8 cellular contexts compared by ENCODE assay signal in genomic region chr22:38056969-38057841, GRCh38. TPM values are rescaled to one million over a fixed set of nuclear protein-coding genes. Genes with fewer than 3 reads are reported as not detected.
DNase-seq lines count a peak whose midpoint lies in the region; ATAC-seq and TF ChIP-seq lines count a peak whose summit lies in the region.

PICK1 (plus strand) TSS chr22:38057404; CDS start chr22:38057810, 406 bp downstream.

- H3K9me3 Mint-ChIP-seq in activated CD4-positive, alpha-beta T cell treated with anti-CD3 and anti-CD28 coated beads, Interleukin-2, amount 10 ng/mL, durations not matched to agents 24 days and 14 days, result peaks cover 3% of the 10 kb centered on the region

- peak within 1 kb of the TSS; percentile 96 for H3K27ac Mint-ChIP-seq in activated CD4-positive, alpha-beta T cell treated with anti-CD3 and anti-CD28 coated beads, Interleukin-2, amount 10 ng/mL, durations not matched to agents 24 days and 14 days

- peaks cover 4% of the 10 kb centered on the region for H3K36me3 Mint-ChIP-seq in activated CD4-positive, alpha-beta T cell treated with anti-CD3 and anti-CD28 coated beads, Interleukin-2, amount 10 ng/mL, durations not matched to agents 24 days and 14 days (ENCODE audit: low read depth)

- H3K27me3 ChIP-seq in kidney epithelial cell (ENCODE audit: control insufficient read depth, insufficient read depth, low read length), result no peaks in the 10 kb centered on the region

- TF ChIP-seq CTCF in kidney epithelial cell (IDR thresholded peaks at IDR 0.05; ENCODE audit: insufficient read depth, low read length, poor library complexity, severe bottlenecking), result no peak

- peak within 1 kb of the TSS; percentile 56 for H3K4me3 ChIP-seq in kidney epithelial cell (ENCODE audit: low read depth, low read length)

- ATAC-seq in HG02642 (IDR thresholded peaks at IDR 0.05; ENCODE audit: poor library complexity, unreplicated experiment) (peak; percentile 66), GM18502 (IDR thresholded peaks at IDR 0.05; ENCODE audit: poor library complexity, unreplicated experiment) (no peak)

- peak within 1 kb of the TSS; percentile 98 for H3K27ac ChIP-seq in cingulate gyrus (ENCODE audit: low read depth, low read length)

- H3K4me3 Mint-ChIP-seq in activated CD4-positive, alpha-beta T cell treated with anti-CD3 and anti-CD28 coated beads, Interleukin-2, amount 10 ng/mL, durations not matched to agents 24 days and 14 days, result peak within 1 kb of the TSS; percentile 96

- peaks cover 7% of the 10 kb centered on the region for H3K27me3 Mint-ChIP-seq in activated CD4-positive, alpha-beta T cell treated with anti-CD3 and anti-CD28 coated beads, Interleukin-2, amount 10 ng/mL, durations not matched to agents 24 days and 14 days

- peaks cover 5% of the 10 kb centered on the region for H3K36me3 ChIP-seq in kidney epithelial cell (ENCODE audit: control insufficient read depth, insufficient read depth, low read length)

- DNase-seq in COLO668 (lab: John Stamatoyannopoulos, UW; ENCODE audit: unreplicated experiment) (peak; percentile 95), NCI-H460 (ENCODE audit: extremely low read depth, low read depth) (peak; percentile 37), kidney epithelial cell (ENCODE audit: low read depth) (peak; percentile 71)
- peak; percentile 92 for DNase-seq in activated CD4-positive, alpha-beta T cell treated with anti-CD3 and anti-CD28 coated beads, Interleukin-2, amount 10 ng/mL, durations not matched to agents 24 days and 14 days
- peak; percentile 57 to 71 for DNase-seq in stimulated activated CD4-positive, alpha-beta T cell treated with anti-CD3 and anti-CD28 coated beads, Interleukin-15, amount 100 ng/mL, for 1 hour (ENCODE audit: low read depth in 1 of 2, low spot score in 1 of 2)

- peaks cover 15% of the 10 kb centered on the region for H3K4me1 Mint-ChIP-seq in activated CD4-positive, alpha-beta T cell treated with anti-CD3 and anti-CD28 coated beads, Interleukin-2, amount 10 ng/mL, durations not matched to agents 24 days and 14 days

- intact Hi-C loops in activated CD4-positive, alpha-beta T cell treated with anti-CD3 and anti-CD28 coated beads, Interleukin-2, amount 10 ng/mL, durations not matched to agents 24 days and 14 days (cut with micrococcal nuclease), result no loop called here

RNA-seq across cellular contexts. Expression of gene PICK1, which starts in this region (rescaled TPM):
- total RNA-seq in NCI-H460 (2014; rRNA removed; shearing (Covaris generic)), result 6.0 and 9.3 TPM in 2 replicates
- polyA plus RNA-seq in NCI-H460 (2014; cell fraction: nucleus; rRNA removed), result 21.7 and 38.9 TPM in 2 replicates
- 11.9 and 15.1 TPM in 2 replicates for total RNA-seq in activated CD4-positive, alpha-beta T cell treated with anti-CD3 and anti-CD28 coated beads, Interleukin-2, amount 10 ng/mL, durations not matched to agents 24 days and 14 days
- total RNA-seq in kidney epithelial cell, result 53.9 and 55.6 TPM in 2 replicates

Comparison
In these comparisons a context has a peak if more than half of its experiments do, and no peak if none do; other contexts are left out.
1. DNase-seq: peak in every context shown above with its lines; median percentile 95 in COLO668; 92 in activated CD4-positive, alpha-beta T cell treated with anti-CD3 and anti-CD28 coated beads, Interleukin-2, amount 10 ng/mL, durations not matched to agents 24 days and 14 days; 71 in kidney epithelial cell; 64 in stimulated activated CD4-positive, alpha-beta T cell treated with anti-CD3 and anti-CD28 coated beads, Interleukin-15, amount 100 ng/mL, for 1 hour; 37 in NCI-H460.